ENCODE assay signal across 9 cellular contexts in the genomic region with DNA sequence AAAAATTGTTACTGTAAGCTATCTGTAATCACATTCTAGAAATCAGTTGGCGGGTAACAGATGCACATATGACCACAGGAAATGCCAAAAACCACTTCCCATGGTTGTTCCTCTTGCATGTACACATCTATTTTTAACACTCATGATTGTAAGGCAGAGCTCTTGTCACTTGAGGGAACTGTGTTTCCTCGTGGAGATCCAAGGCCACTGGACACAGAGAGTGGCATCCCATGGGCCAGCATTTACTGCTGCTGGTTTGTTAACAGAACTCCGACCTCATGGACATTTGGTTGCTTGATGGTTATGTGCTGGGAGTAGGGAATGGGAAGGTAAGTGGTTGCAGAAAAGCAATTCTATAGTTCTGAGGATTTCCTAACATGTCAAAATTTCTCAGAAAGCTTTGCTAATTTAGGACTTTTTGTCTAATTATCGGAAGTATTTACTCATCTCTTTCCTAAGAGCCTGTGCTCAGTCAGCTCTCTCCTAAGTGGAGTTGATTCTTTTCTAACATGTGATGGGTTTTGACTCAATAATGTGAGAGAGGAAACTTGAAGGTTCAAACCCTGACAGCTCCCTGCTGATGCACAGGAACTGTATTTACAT.
DNase-seq lines count a peak whose midpoint lies in the region; ATAC-seq, FAIRE-seq and TF ChIP-seq lines count a peak whose summit lies in the region.
"Had no signal": no experiment of that assay in that cellular context is flagged by ENCODE, and none has a peak within 500 bp of the region (broad histone marks: within the 10 kb centered on the region; RNA-seq: fewer than 3 reads in every experiment).

No MANE protein-coding gene starts in this region.

- no peak overlapping the region for H3K4me3 Mint-ChIP-seq in astrocyte (ENCODE audit: unreplicated experiment)
- H3K4me3 Mint-ChIP-seq in stimulated activated naive CD8-positive, alpha-beta T cell treated with anti-CD3 and anti-CD28 coated beads, Interleukin-15, amount 100 ng/mL, for 72 hours = peak overlapping the region in 1 of 2 donors; percentile 26
- no peak overlapping the region for H3K4me3 Mint-ChIP-seq in endodermal cell

- H3K9me3 Mint-ChIP-seq in astrocyte (ENCODE audit: unreplicated experiment) (peaks cover 5% of the 10 kb centered on the region), endodermal cell (peaks cover 15% of the 10 kb centered on the region)
- peaks cover 14 to 31% of the 10 kb centered on the region in 2 donors for H3K9me3 Mint-ChIP-seq in stimulated activated naive CD8-positive, alpha-beta T cell treated with anti-CD3 and anti-CD28 coated beads, Interleukin-15, amount 100 ng/mL, for 72 hours

- H3K27me3 Mint-ChIP-seq in astrocyte (ENCODE audit: low read depth, unreplicated experiment) (no peaks in the 10 kb centered on the region), endodermal cell (ENCODE audit: insufficient read depth) (no peaks in the 10 kb centered on the region)
- H3K27me3 Mint-ChIP-seq in stimulated activated naive CD8-positive, alpha-beta T cell treated with anti-CD3 and anti-CD28 coated beads, Interleukin-15, amount 100 ng/mL, for 72 hours = peaks cover 12% of the 10 kb centered on the region

- peak; percentile 72 for ATAC-seq in GM21381 (IDR thresholded peaks at IDR 0.05; ENCODE audit: unreplicated experiment)
- ATAC-seq in stimulated activated naive CD8-positive, alpha-beta T cell treated with anti-CD3 and anti-CD28 coated beads, Interleukin-15, amount 100 ng/mL, for 72 hours = peak; percentile 72

- H3K27ac ChIP-seq in KOPT-K1 (ENCODE audit: low read depth, low read length, poor library complexity, severe bottlenecking) = peak overlapping the region; percentile 50
- H3K27ac ChIP-seq in astrocyte (ENCODE audit: low read depth, low read length) = no peak overlapping the region
- H3K27ac ChIP-seq in endodermal cell (ENCODE audit: low read depth, low read length) = no peak overlapping the region
- H3K27ac ChIP-seq: parathyroid adenoma had no signal

- no peak for FAIRE-seq in astrocyte (lab: Jason Lieb, UNC)

- H3K27ac Mint-ChIP-seq in astrocyte (ENCODE audit: unreplicated experiment) (no peak overlapping the region), endodermal cell (no peak overlapping the region)
- H3K27ac Mint-ChIP-seq in stimulated activated naive CD8-positive, alpha-beta T cell treated with anti-CD3 and anti-CD28 coated beads, Interleukin-15, amount 100 ng/mL, for 72 hours = peak overlapping the region in 1 of 2 donors; percentile 84

- no peak for TF ChIP-seq CTCF in astrocyte (IDR thresholded peaks at IDR 0.05; ENCODE audit: insufficient read depth, low read depth, low read length)
- no peak for TF ChIP-seq CTCF in endodermal cell (conservative IDR thresholded peaks at IDR 0.05)

- WGBS in endodermal cell (ENCODE audit: insufficient coverage in 1 of 2, insufficient read length in 1 of 2), 2 experiments = 80 to 84% methylated on average over 2 to 4 of the region's 4 CpGs

- no peaks in the 10 kb centered on the region for H4K20me1 ChIP-seq in astrocyte (ENCODE audit: insufficient read depth, low read length)

- H3K36me3 ChIP-seq in KOPT-K1 (ENCODE audit: insufficient read depth, low read length) (no peaks in the 10 kb centered on the region), astrocyte (ENCODE audit: insufficient read depth, low read length) (no peaks in the 10 kb centered on the region), endodermal cell (ENCODE audit: control insufficient read depth, insufficient read depth, low read length) (no peaks in the 10 kb centered on the region)

- H3K4me1 ChIP-seq in astrocyte (ENCODE audit: insufficient read depth, low read length) (no peaks in the 10 kb centered on the region), endodermal cell (ENCODE audit: control insufficient read depth, insufficient read depth, low read length) (no peaks in the 10 kb centered on the region)
- H3K4me1 ChIP-seq: parathyroid adenoma had no signal

- in situ Hi-C loops in G401 (cut with HindIII; ENCODE audit: low sequenced_read_pairs) = no loop called here

- DNase-seq in CMK (ENCODE audit: low read depth) (peak; percentile 8), astrocyte (ENCODE audit: low read depth) (peak; percentile 27), NCI-H774 (lab: John Stamatoyannopoulos, UW) (no peak), endodermal cell (no peak), G401 (ENCODE audit: low spot score) (no peak)
- peak; percentile 25 to 49 for DNase-seq in stimulated activated naive CD8-positive, alpha-beta T cell treated with anti-CD3 and anti-CD28 coated beads, Interleukin-15, amount 100 ng/mL, for 72 hours

- H2AFZ ChIP-seq in astrocyte (ENCODE audit: low read depth, low read length) = no peak overlapping the region
- H2AFZ ChIP-seq: parathyroid adenoma had no signal

- H3K9ac ChIP-seq in astrocyte (ENCODE audit: low read length) (no peak overlapping the region), endodermal cell (ENCODE audit: extremely low read depth, low read length, poor library complexity, severe bottlenecking) (no peak overlapping the region)
- H3K9ac ChIP-seq: parathyroid adenoma had no signal

- H3K9me3 ChIP-seq in KOPT-K1 (ENCODE audit: insufficient read depth, low read length, poor library complexity, severe bottlenecking) (no peaks in the 10 kb centered on the region), astrocyte (ENCODE audit: insufficient read depth, low read depth, low read length) (no peaks in the 10 kb centered on the region), endodermal cell (ENCODE audit: control insufficient read depth, low read length) (peaks cover 5% of the 10 kb centered on the region)

- no peak overlapping the region for H3K4me2 ChIP-seq in astrocyte (ENCODE audit: low read length)

- H3K27me3 ChIP-seq in astrocyte (ENCODE audit: insufficient read depth, low read length) (no peaks in the 10 kb centered on the region), endodermal cell (ENCODE audit: control insufficient read depth, insufficient read depth, low read length, poor library complexity, severe bottlenecking) (no peaks in the 10 kb centered on the region)

- H3K36me3 Mint-ChIP-seq in astrocyte (ENCODE audit: low read depth, unreplicated experiment) = no peaks in the 10 kb centered on the region
- H3K36me3 Mint-ChIP-seq in endodermal cell (ENCODE audit: low read depth) = peaks cover 7% of the 10 kb centered on the region

- no peaks in the 10 kb centered on the region for H3K79me2 ChIP-seq in astrocyte (ENCODE audit: insufficient read depth, low read length)
- H3K79me2 ChIP-seq: parathyroid adenoma had no signal

- H3K4me3 ChIP-seq in astrocyte (ENCODE audit: insufficient read depth, low read depth, low read length) (no peak overlapping the region), endodermal cell (ENCODE audit: low read length) (no peak overlapping the region)

- peaks cover 3% of the 10 kb centered on the region for H3K4me1 Mint-ChIP-seq in astrocyte (ENCODE audit: low read depth, unreplicated experiment)
- H3K4me1 Mint-ChIP-seq in stimulated activated naive CD8-positive, alpha-beta T cell treated with anti-CD3 and anti-CD28 coated beads, Interleukin-15, amount 100 ng/mL, for 72 hours = peaks cover 17% of the 10 kb centered on the region
- no peaks in the 10 kb centered on the region for H3K4me1 Mint-ChIP-seq in endodermal cell

Comparison
In these comparisons a context has a peak if more than half of its experiments do, and no peak if none do; other contexts are left out.
1. DNase-seq: peak in CMK (single experiment), astrocyte (single experiment) and stimulated activated naive CD8-positive, alpha-beta T cell treated with anti-CD3 and anti-CD28 coated beads, Interleukin-15, amount 100 ng/mL, for 72 hours (2 of 2); none in NCI-H774 (single experiment), endodermal cell (single experiment) and G401 (single experiment).